ENCODE assay signal across 1 cellular context in the genomic region with DNA sequence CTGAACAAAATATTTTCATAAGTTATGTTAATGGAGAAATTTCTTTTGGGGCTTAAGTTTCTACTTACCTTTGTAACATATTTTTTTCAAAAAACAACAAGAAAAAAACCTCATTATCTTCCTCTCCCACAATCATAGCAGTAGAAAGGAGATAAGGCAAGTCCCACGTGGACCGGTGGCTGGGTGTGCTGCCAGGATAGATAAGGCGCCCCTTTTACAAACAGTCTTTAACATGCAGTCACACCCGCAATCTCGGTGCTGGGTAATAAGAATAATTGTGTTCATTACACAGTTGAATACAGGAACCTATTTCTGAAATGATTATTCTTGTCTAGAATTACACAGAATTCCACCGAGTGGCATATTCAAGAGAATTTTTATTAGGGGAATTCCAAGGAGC.
A peak's percentile ranks its signal among the peaks of the same experiment; 100 is the strongest.
TF ChIP-seq lines count a peak whose summit lies in the region.

No MANE protein-coding gene starts in this region.

TF ChIP-seq in HEK293, 187 proteins besides CTCF, POLR2A, EP300 and RAD21 (continued from another document):
- TF ChIP-seq, protein P1, sequence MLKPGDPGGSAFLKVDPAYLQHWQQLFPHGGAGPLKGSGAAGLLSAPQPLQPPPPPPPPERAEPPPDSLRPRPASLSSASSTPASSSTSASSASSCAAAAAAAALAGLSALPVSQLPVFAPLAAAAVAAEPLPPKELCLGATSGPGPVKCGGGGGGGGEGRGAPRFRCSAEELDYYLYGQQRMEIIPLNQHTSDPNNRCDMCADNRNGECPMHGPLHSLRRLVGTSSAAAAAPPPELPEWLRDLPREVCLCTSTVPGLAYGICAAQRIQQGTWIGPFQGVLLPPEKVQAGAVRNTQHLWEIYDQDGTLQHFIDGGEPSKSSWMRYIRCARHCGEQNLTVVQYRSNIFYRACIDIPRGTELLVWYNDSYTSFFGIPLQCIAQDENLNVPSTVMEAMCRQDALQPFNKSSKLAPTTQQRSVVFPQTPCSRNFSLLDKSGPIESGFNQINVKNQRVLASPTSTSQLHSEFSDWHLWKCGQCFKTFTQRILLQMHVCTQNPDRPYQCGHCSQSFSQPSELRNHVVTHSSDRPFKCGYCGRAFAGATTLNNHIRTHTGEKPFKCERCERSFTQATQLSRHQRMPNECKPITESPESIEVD (tag by site-specific recombination; IDR thresholded peaks at IDR 0.05), result peak; percentile 31; the same call in 1 of the 2 replicates
- TF ChIP-seq GFI1B (tag by site-specific recombination; IDR thresholded peaks at IDR 0.05), result peak; percentile 84
- no peak for TF ChIP-seq ZFP3 (tag by site-specific recombination; IDR thresholded peaks at IDR 0.05; ENCODE audit: low read depth)
- peak; percentile 39; the same call in 1 of the 2 replicates for TF ChIP-seq ZXDB (tag by site-specific recombination; IDR thresholded peaks at IDR 0.05)
